In genomic region chr5:19122923-19123322, GRCh38 we compare ENCODE assay signal across 23 cellular contexts.
"Had no signal": no experiment of that assay in that cellular context is flagged by ENCODE, and none has a peak within 500 bp of the region (broad histone marks: within the 10 kb centered on the region; RNA-seq: fewer than 3 reads in every experiment).

No MANE protein-coding gene starts in this region.

- DNase-seq: hippocampal formation; left ventricle myocardium inferior; midbrain; mucosa of descending colon; naive thymus-derived CD4-positive, alpha-beta T cell; ovary; retina; right cardiac atrium; sigmoid colon; stimulated activated CD4-positive, alpha-beta T cell treated with anti-CD3 and anti-CD28 coated beads, Interleukin-1b, Interleukin-23, amount 100 ng/mL, for 48 hours; stimulated activated CD4-positive, alpha-beta T cell treated with anti-CD3 and anti-CD28 coated beads, Interleukin-2, amount 100 ng/mL, for 48 hours; stimulated activated CD4-positive, alpha-beta T cell treated with anti-CD3 and anti-CD28 coated beads, Interleukin-4, amount 100 ng/mL, for 4 hours; stimulated activated CD8-positive, alpha-beta memory T cell treated with anti-CD3 and anti-CD28 coated beads, Interleukin-4, amount 100 ng/mL, for 48 hours; stimulated activated naive B cell treated with anti-CD40 and anti-IgM and Interleukin-4, amounts not matched to agents 10 μg/mL and 1 μg/mL and 100 μg/mL, for 72 hours; stimulated activated naive CD8-positive, alpha-beta T cell treated with anti-CD3 and anti-CD28 coated beads, Interleukin-15, Interleukin-2, amounts not matched to agents 100 U/mL and 50 U/mL, for 24 hours; stomach; testis; thyroid gland; transverse colon; upper lobe of left lung had no signal

- H3K27ac ChIP-seq: left ventricle myocardium inferior, ovary, sigmoid colon, stomach, testis, thyroid gland, transverse colon, upper lobe of left lung, vagina had no signal

- H3K27me3 ChIP-seq: ovary, sigmoid colon, stomach, testis, thyroid gland, transverse colon, upper lobe of left lung, vagina had no signal

- H3K4me3 ChIP-seq: left ventricle myocardium inferior, lung, mucosa of descending colon, ovary, sigmoid colon, smooth muscle cell, stomach, testis, thyroid gland, transverse colon, upper lobe of left lung, vagina had no signal

- H3K4me2 ChIP-seq: smooth muscle cell had no signal

- H3K4me1 ChIP-seq: left ventricle myocardium inferior, sigmoid colon, stomach, testis, thyroid gland, transverse colon, upper lobe of left lung, vagina had no signal

- H3K36me3 ChIP-seq: left ventricle myocardium inferior, ovary, sigmoid colon, stomach, thyroid gland, transverse colon, upper lobe of left lung, vagina had no signal
